Comparison of ENCODE assay signal across 1 cellular context in genomic region chr13:49343255-49343654, GRCh38.
TF ChIP-seq lines count a peak whose summit lies in the region.

No MANE protein-coding gene starts in this region.

TF ChIP-seq in IMR-90, 13 proteins besides CTCF, POLR2A, EP300 and RAD21 (continued from another document):
- TF ChIP-seq CEBPB (IDR thresholded peaks at IDR 0.05; ENCODE audit: low read depth, low read length): no peak
- TF ChIP-seq RCOR1 (IDR thresholded peaks at IDR 0.05; ENCODE audit: insufficient replicate concordance, low read length): no peak
- TF ChIP-seq BHLHE40 (IDR thresholded peaks at IDR 0.05; ENCODE audit: low read depth, low read length): no peak
- no peak for TF ChIP-seq NFE2L2 (IDR thresholded peaks at IDR 0.05; ENCODE audit: low read depth, low read length)
- TF ChIP-seq MXI1 (IDR thresholded peaks at IDR 0.05; ENCODE audit: borderline replicate concordance, low read depth, low read length): no peak
- no peak for TF ChIP-seq MAZ (IDR thresholded peaks at IDR 0.05; ENCODE audit: borderline replicate concordance, low read depth, low read length)
- TF ChIP-seq MAFK (IDR thresholded peaks at IDR 0.05; ENCODE audit: low read depth, low read length): no peak
- TF ChIP-seq CHD1 (IDR thresholded peaks at IDR 0.05; ENCODE audit: low read depth, low read length): no peak
